23 cellular contexts compared by ENCODE assay signal in genomic region chr7:48526375-48526732, GRCh38.
DNase-seq lines count a peak whose midpoint lies in the region; FAIRE-seq and TF ChIP-seq lines count a peak whose summit lies in the region.
"Had no signal": no experiment of that assay in that cellular context is flagged by ENCODE, and none has a peak within 500 bp of the region (broad histone marks: within the 10 kb centered on the region; RNA-seq: fewer than 3 reads in every experiment).

No MANE protein-coding gene starts in this region.

- no peaks in the 10 kb centered on the region for H3K27me3 ChIP-seq in hepatocyte
- H3K27me3 ChIP-seq: BLaER1 had no signal

- H2AFZ ChIP-seq in hepatocyte = no peak overlapping the region

- no peaks in the 10 kb centered on the region for H3K4me1 Mint-ChIP-seq in activated CD4-positive, alpha-beta T cell treated with anti-CD3 and anti-CD28 coated beads, Interleukin-2, amount 10 ng/mL, durations not matched to agents 24 days and 14 days
- H3K4me1 Mint-ChIP-seq in activated CD4-positive, alpha-beta memory T cell treated with anti-CD3 and anti-CD28 coated beads for 36 hours (ENCODE audit: low read depth) = no peaks in the 10 kb centered on the region
- H3K4me1 Mint-ChIP-seq: B cell; CD4-positive, CD25-positive, alpha-beta regulatory T cell had no signal

- H3K27me3 Mint-ChIP-seq in activated CD4-positive, alpha-beta T cell treated with anti-CD3 and anti-CD28 coated beads, Interleukin-2, amount 10 ng/mL, durations not matched to agents 24 days and 14 days = no peaks in the 10 kb centered on the region
- H3K27me3 Mint-ChIP-seq in activated CD4-positive, alpha-beta memory T cell treated with anti-CD3 and anti-CD28 coated beads for 36 hours = no peaks in the 10 kb centered on the region
- H3K27me3 Mint-ChIP-seq: B cell; CD4-positive, CD25-positive, alpha-beta regulatory T cell had no signal

- DNase-seq in activated CD4-positive, alpha-beta T cell treated with anti-CD3 and anti-CD28 coated beads, Interleukin-2, amount 10 ng/mL, durations not matched to agents 24 days and 14 days = peak; percentile 5
- DNase-seq in activated CD4-positive, alpha-beta T cell treated with anti-CD3 and anti-CD28 coated beads for 4 hours = no peak
- DNase-seq in HT1080 (ENCODE audit: low read depth) (peak; percentile 24), hepatocyte (ENCODE audit: low spot score) (no peak), urothelium cell line (ENCODE audit: low spot score) (no peak), NCI-H128 (lab: John Stamatoyannopoulos, UW; ENCODE audit: unreplicated experiment) (no peak), mucosa of gallbladder (ENCODE audit: low spot score) (no peak)
- DNase-seq in activated CD4-positive, alpha-beta memory T cell treated with anti-CD3 and anti-CD28 coated beads for 36 hours = no peak
- DNase-seq: Caco-2; CD4-positive, CD25-positive, alpha-beta regulatory T cell; CD8-positive, alpha-beta T cell; DMS153; DND-41; GOT3; H7; HCEC 1CT had no signal

- H3K9me2 ChIP-seq in hepatocyte (replicated peaks; ENCODE audit: insufficient read depth) = no peaks in the 10 kb centered on the region

- CTCF ChIA-PET in activated CD4-positive, alpha-beta memory T cell treated with anti-CD3 and anti-CD28 coated beads for 36 hours (lab: Charles Lee) = no interaction called here

- H3K79me2 ChIP-seq in hepatocyte = no peaks in the 10 kb centered on the region

- TF ChIP-seq CTCF in hepatocyte (IDR thresholded peaks at IDR 0.05; ENCODE audit: poor library complexity) = no peak

- H4K20me1 ChIP-seq in hepatocyte (ENCODE audit: insufficient read depth, poor library complexity, severe bottlenecking) = no peaks in the 10 kb centered on the region
- H4K20me1 ChIP-seq: BLaER1 had no signal

- FAIRE-seq in urothelium cell line (lab: Jason Lieb, UNC) = peak; percentile 63
- FAIRE-seq: A204.1, G401.6, GM12892 had no signal

- no peak overlapping the region for H3K4me3 Mint-ChIP-seq in activated CD4-positive, alpha-beta T cell treated with anti-CD3 and anti-CD28 coated beads, Interleukin-2, amount 10 ng/mL, durations not matched to agents 24 days and 14 days
- H3K4me3 Mint-ChIP-seq in activated CD4-positive, alpha-beta memory T cell treated with anti-CD3 and anti-CD28 coated beads for 36 hours = no peak overlapping the region
- H3K4me3 Mint-ChIP-seq: B cell; CD4-positive, CD25-positive, alpha-beta regulatory T cell; CD8-positive, alpha-beta T cell had no signal

- no peak overlapping the region for H3K27ac Mint-ChIP-seq in activated CD4-positive, alpha-beta T cell treated with anti-CD3 and anti-CD28 coated beads, Interleukin-2, amount 10 ng/mL, durations not matched to agents 24 days and 14 days
- H3K27ac Mint-ChIP-seq in activated CD4-positive, alpha-beta memory T cell treated with anti-CD3 and anti-CD28 coated beads for 36 hours = no peak overlapping the region
- H3K27ac Mint-ChIP-seq: B cell; CD4-positive, CD25-positive, alpha-beta regulatory T cell; CD8-positive, alpha-beta T cell had no signal

- POLR2A ChIA-PET in activated CD4-positive, alpha-beta memory T cell treated with anti-CD3 and anti-CD28 coated beads for 36 hours (lab: Charles Lee) = no interaction called here

- no peaks in the 10 kb centered on the region for H3K9me3 Mint-ChIP-seq in activated CD4-positive, alpha-beta T cell treated with anti-CD3 and anti-CD28 coated beads, Interleukin-2, amount 10 ng/mL, durations not matched to agents 24 days and 14 days
- no peaks in the 10 kb centered on the region for H3K9me3 Mint-ChIP-seq in activated CD4-positive, alpha-beta memory T cell treated with anti-CD3 and anti-CD28 coated beads for 36 hours
- H3K9me3 Mint-ChIP-seq: CD8-positive, alpha-beta T cell had no signal

- 94% methylated on average over 1 of the region's 1 CpG for WGBS in hepatocyte (ENCODE audit: low lambda C conversion rate, missing lambda C conversion rate)

- H3K36me3 ChIP-seq in hepatocyte (replicated peaks; ENCODE audit: insufficient read depth, low read depth) = no peaks in the 10 kb centered on the region
- H3K36me3 ChIP-seq: BLaER1 had no signal

- H3K4me3 ChIP-seq in hepatocyte = no peak overlapping the region
- H3K4me3 ChIP-seq: BLaER1 had no signal

- no peak overlapping the region for H3K4me2 ChIP-seq in hepatocyte
- H3K4me2 ChIP-seq: BLaER1 had no signal

- peak overlapping the region; percentile 13 for H3K27ac ChIP-seq in hepatocyte
- H3K27ac ChIP-seq: 22Rv1, BLaER1, C4-2B had no signal

- H3K9me3 ChIP-seq in hepatocyte (ENCODE audit: low read depth) = no peaks in the 10 kb centered on the region
- H3K9me3 ChIP-seq: BLaER1, Caco-2 had no signal

- intact Hi-C loops in activated CD4-positive, alpha-beta T cell treated with anti-CD3 and anti-CD28 coated beads, Interleukin-2, amount 10 ng/mL, durations not matched to agents 24 days and 14 days (cut with micrococcal nuclease) = no loop called here
- intact Hi-C loops in activated CD4-positive, alpha-beta memory T cell treated with anti-CD3 and anti-CD28 coated beads for 36 hours (cut with micrococcal nuclease) = no loop called here

- no peaks in the 10 kb centered on the region for H3K36me3 Mint-ChIP-seq in activated CD4-positive, alpha-beta T cell treated with anti-CD3 and anti-CD28 coated beads, Interleukin-2, amount 10 ng/mL, durations not matched to agents 24 days and 14 days (ENCODE audit: low read depth)
- H3K36me3 Mint-ChIP-seq in activated CD4-positive, alpha-beta memory T cell treated with anti-CD3 and anti-CD28 coated beads for 36 hours = no peaks in the 10 kb centered on the region
- H3K36me3 Mint-ChIP-seq: CD4-positive, CD25-positive, alpha-beta regulatory T cell; CD8-positive, alpha-beta T cell had no signal

- no peaks in the 10 kb centered on the region for H3K4me1 ChIP-seq in hepatocyte (ENCODE audit: insufficient read depth)
- H3K4me1 ChIP-seq: BLaER1, Caco-2 had no signal

Comparison
In these comparisons a context has a peak if more than half of its experiments do, and no peak if none do; other contexts are left out.
1. DNase-seq: peak in activated CD4-positive, alpha-beta T cell treated with anti-CD3 and anti-CD28 coated beads, Interleukin-2, amount 10 ng/mL, durations not matched to agents 24 days and 14 days (single experiment) and HT1080 (single experiment); none in activated CD4-positive, alpha-beta T cell treated with anti-CD3 and anti-CD28 coated beads for 4 hours (0 of 2), hepatocyte (single experiment), urothelium cell line (single experiment), NCI-H128 (single experiment), mucosa of gallbladder (single experiment) and activated CD4-positive, alpha-beta memory T cell treated with anti-CD3 and anti-CD28 coated beads for 36 hours (single experiment).